ENCODE assay signal across 18 cellular contexts in the genomic region with DNA sequence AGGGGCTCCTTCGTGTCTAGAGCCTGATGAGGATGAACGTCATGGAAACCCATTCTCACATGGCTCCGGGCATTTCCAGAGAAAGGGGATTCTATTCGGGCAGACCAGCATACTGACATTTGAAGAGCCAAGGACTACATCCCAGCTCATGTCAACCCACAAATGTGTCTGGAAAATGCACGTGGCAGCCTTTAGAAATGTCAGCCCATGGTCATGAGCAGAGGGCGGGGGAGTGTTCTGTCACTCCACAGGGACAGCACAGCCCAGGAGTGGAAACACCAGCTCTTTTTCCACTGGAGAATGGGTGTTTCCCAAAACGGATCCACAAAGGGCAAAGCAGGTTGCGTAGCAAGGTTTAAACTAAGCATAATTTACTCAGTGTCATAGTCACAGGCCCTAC.
"Had no signal": no experiment of that assay in that cellular context is flagged by ENCODE, and none has a peak within 500 bp of the region (broad histone marks: within the 10 kb centered on the region; RNA-seq: fewer than 3 reads in every experiment).

No MANE protein-coding gene starts in this region.

- DNase-seq: cortex of kidney; dorsolateral prefrontal cortex; effector CD8-positive, alpha-beta T cell; islet precursor cell; left lung; mesendoderm; naive B cell; posterior cingulate gyrus; right lobe of liver; stimulated activated CD4-positive, alpha-beta T cell treated with anti-CD3 and anti-CD28 coated beads, Interleukin-4, amount 100 ng/mL, for 1 hour; stimulated activated CD8-positive, alpha-beta memory T cell treated with anti-CD3 and anti-CD28 coated beads, Interleukin-4, amount 100 ng/mL, for 48 hours; stimulated activated naive CD8-positive, alpha-beta T cell treated with anti-CD3 and anti-CD28 coated beads, Interleukin-15, Interleukin-2, amounts not matched to agents 100 U/mL and 50 U/mL, for 24 hours; thyroid gland had no signal

- H3K4me3 ChIP-seq: dorsolateral prefrontal cortex, left lung, right lobe of liver, suprapubic skin, thyroid gland had no signal

- H3K36me3 ChIP-seq: left lung, right lobe of liver, suprapubic skin, thyroid gland had no signal

- FAIRE-seq: frontal cortex, urothelium cell line had no signal

- H3K9me3 ChIP-seq: left lung, right lobe of liver, suprapubic skin, thyroid gland had no signal

- H3K27ac ChIP-seq: dorsolateral prefrontal cortex, left lung, right lobe of liver, suprapubic skin, thyroid gland had no signal

- H3K4me1 ChIP-seq: right lobe of liver had no signal

- ATAC-seq: esophagus mucosa; left lung; right lobe of liver; stimulated activated effector memory CD8-positive, alpha-beta T cell treated with anti-CD3 and anti-CD28 coated beads, Interleukin-12 subunit alpha, Interleukin-12 subunit beta, amount 100 ng/mL, for 72 hours had no signal

- H3K27me3 ChIP-seq: left lung, right lobe of liver, suprapubic skin, thyroid gland had no signal
